In the genomic region with DNA sequence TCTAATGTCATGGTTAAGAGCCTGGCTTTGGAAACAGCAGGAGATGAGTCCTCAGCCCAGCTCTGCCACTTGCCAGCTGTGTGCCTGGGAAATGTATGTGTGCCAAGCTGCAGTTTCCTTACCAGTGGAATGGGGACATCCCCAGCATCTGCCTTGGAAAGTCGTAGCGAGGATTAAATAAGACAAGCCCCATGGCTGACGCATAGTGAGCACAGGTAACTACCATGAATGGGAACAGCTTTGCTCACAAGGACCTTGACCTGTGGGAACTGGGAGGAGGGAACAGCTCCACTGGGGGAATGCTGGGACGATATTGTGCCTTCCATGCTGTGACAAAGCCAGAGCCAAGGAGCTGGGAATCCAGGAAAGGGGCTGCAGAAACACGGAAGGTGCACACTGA, we compare ENCODE assay signal across 16 cellular contexts. TPM values are rescaled to one million over a fixed set of nuclear protein-coding genes. Genes with fewer than 3 reads are reported as not detected.
DNase-seq lines count a peak whose midpoint lies in the region; ATAC-seq lines count a peak whose summit lies in the region.
"Had no signal": no experiment of that assay in that cellular context is flagged by ENCODE, and none has a peak within 500 bp of the region (broad histone marks: within the 10 kb centered on the region; RNA-seq: fewer than 3 reads in every experiment).

No MANE protein-coding gene starts in this region.

- peaks cover 74% of the 10 kb centered on the region for H3K27me3 Mint-ChIP-seq in activated naive CD4-positive, alpha-beta T cell treated with anti-CD3 and anti-CD28 coated beads, Interleukin-2, amount 10 ng/mL, durations not matched to agents 7 days and 5 days
- peaks cover 25% of the 10 kb centered on the region for H3K27me3 Mint-ChIP-seq in activated naive CD4-positive, alpha-beta T cell treated with anti-CD3 and anti-CD28 coated beads for 36 hours (ENCODE audit: low read depth)
- peaks cover 54% of the 10 kb centered on the region for H3K27me3 Mint-ChIP-seq in activated CD4-positive, alpha-beta T cell treated with anti-CD3 and anti-CD28 coated beads, Interleukin-2, amount 10 ng/mL, durations not matched to agents 7 days and 5 days

- H3K9me3 Mint-ChIP-seq in activated naive CD4-positive, alpha-beta T cell treated with anti-CD3 and anti-CD28 coated beads, Interleukin-2, amount 10 ng/mL, durations not matched to agents 7 days and 5 days = no peaks in the 10 kb centered on the region
- H3K9me3 Mint-ChIP-seq in activated naive CD4-positive, alpha-beta T cell treated with anti-CD3 and anti-CD28 coated beads for 36 hours = no peaks in the 10 kb centered on the region
- no peaks in the 10 kb centered on the region for H3K9me3 Mint-ChIP-seq in activated CD4-positive, alpha-beta T cell treated with anti-CD3 and anti-CD28 coated beads, Interleukin-2, amount 10 ng/mL, durations not matched to agents 7 days and 5 days
- H3K9me3 Mint-ChIP-seq: GM23338 had no signal

- H3K36me3 Mint-ChIP-seq in activated naive CD4-positive, alpha-beta T cell treated with anti-CD3 and anti-CD28 coated beads, Interleukin-2, amount 10 ng/mL, durations not matched to agents 7 days and 5 days = no peaks in the 10 kb centered on the region
- no peaks in the 10 kb centered on the region for H3K36me3 Mint-ChIP-seq in activated naive CD4-positive, alpha-beta T cell treated with anti-CD3 and anti-CD28 coated beads for 36 hours (ENCODE audit: low read depth)
- H3K36me3 Mint-ChIP-seq in activated CD4-positive, alpha-beta T cell treated with anti-CD3 and anti-CD28 coated beads, Interleukin-2, amount 10 ng/mL, durations not matched to agents 7 days and 5 days (ENCODE audit: low read depth) = peaks cover 2% of the 10 kb centered on the region
- H3K36me3 Mint-ChIP-seq: CD4-positive, CD25-positive, alpha-beta regulatory T cell had no signal

- CTCF ChIA-PET in activated naive CD4-positive, alpha-beta T cell treated with anti-CD3 and anti-CD28 coated beads, Interleukin-2, amount 10 ng/mL, durations not matched to agents 7 days and 5 days (lab: Charles Lee) = interaction anchor here (1.6 to 1.7 kb wide), 2 partner anchors 9 to 16 kb away, joined by 5 to 7 read pairs; no protein-coding TSS in a partner anchor
- CTCF ChIA-PET in activated naive CD4-positive, alpha-beta T cell treated with anti-CD3 and anti-CD28 coated beads for 36 hours (lab: Charles Lee) = interaction anchor here (1.5 to 2.7 kb wide), 2 partner anchors 8 to 43 kb away, joined by 3 to 15 read pairs; no protein-coding TSS in a partner anchor
- CTCF ChIA-PET in activated CD4-positive, alpha-beta T cell treated with anti-CD3 and anti-CD28 coated beads, Interleukin-2, amount 10 ng/mL, durations not matched to agents 7 days and 5 days (lab: Charles Lee) = interaction anchor here (1.2 to 1.6 kb wide), 2 partner anchors 8 to 17 kb away, joined by 3 to 4 read pairs; no protein-coding TSS in a partner anchor

- POLR2A ChIA-PET in activated CD4-positive, alpha-beta T cell treated with anti-CD3 and anti-CD28 coated beads, Interleukin-2, amount 10 ng/mL, durations not matched to agents 7 days and 5 days (lab: Charles Lee) = no interaction called here

- peaks cover 3% of the 10 kb centered on the region for H3K4me1 Mint-ChIP-seq in activated naive CD4-positive, alpha-beta T cell treated with anti-CD3 and anti-CD28 coated beads, Interleukin-2, amount 10 ng/mL, durations not matched to agents 7 days and 5 days
- H3K4me1 Mint-ChIP-seq in activated naive CD4-positive, alpha-beta T cell treated with anti-CD3 and anti-CD28 coated beads for 36 hours (ENCODE audit: low read depth) = peaks cover 15% of the 10 kb centered on the region
- peaks cover 4% of the 10 kb centered on the region for H3K4me1 Mint-ChIP-seq in activated CD4-positive, alpha-beta T cell treated with anti-CD3 and anti-CD28 coated beads, Interleukin-2, amount 10 ng/mL, durations not matched to agents 7 days and 5 days

- intact Hi-C loops in left colon (cut with DNase I, micrococcal nuclease) = loop anchor here in 1 of 2 donors (10.0 kb wide), 1 partner anchor 255 kb away; no protein-coding TSS in a partner anchor
- intact Hi-C loops in activated naive CD4-positive, alpha-beta T cell treated with anti-CD3 and anti-CD28 coated beads for 36 hours (cut with micrococcal nuclease) = no loop called here

- H3K27ac Mint-ChIP-seq in activated naive CD4-positive, alpha-beta T cell treated with anti-CD3 and anti-CD28 coated beads, Interleukin-2, amount 10 ng/mL, durations not matched to agents 7 days and 5 days = no peak overlapping the region
- H3K27ac Mint-ChIP-seq in activated naive CD4-positive, alpha-beta T cell treated with anti-CD3 and anti-CD28 coated beads for 36 hours = no peak overlapping the region
- no peak overlapping the region for H3K27ac Mint-ChIP-seq in activated CD4-positive, alpha-beta T cell treated with anti-CD3 and anti-CD28 coated beads, Interleukin-2, amount 10 ng/mL, durations not matched to agents 7 days and 5 days
- H3K27ac Mint-ChIP-seq: CD4-positive, CD25-positive, alpha-beta regulatory T cell; GM23338 had no signal

- ATAC-seq in left colon = peak; percentile 72
- ATAC-seq: GM12878, GM23338 had no signal

- no peak overlapping the region for H3K4me3 Mint-ChIP-seq in activated naive CD4-positive, alpha-beta T cell treated with anti-CD3 and anti-CD28 coated beads, Interleukin-2, amount 10 ng/mL, durations not matched to agents 7 days and 5 days
- H3K4me3 Mint-ChIP-seq in activated naive CD4-positive, alpha-beta T cell treated with anti-CD3 and anti-CD28 coated beads for 36 hours = no peak overlapping the region
- H3K4me3 Mint-ChIP-seq in activated CD4-positive, alpha-beta T cell treated with anti-CD3 and anti-CD28 coated beads, Interleukin-2, amount 10 ng/mL, durations not matched to agents 7 days and 5 days = no peak overlapping the region
- H3K4me3 Mint-ChIP-seq: CD4-positive, CD25-positive, alpha-beta regulatory T cell; GM23338 had no signal

- DNase-seq in NCI-H2171 treated with DMSO at 0.1 percent for 48 hours (lab: John Stamatoyannopoulos, UW) (peak; percentile 37), NCI-H2171 (lab: John Stamatoyannopoulos, UW) (no peak), NCI-H526 treated with DMSO at 0.1 percent for 48 hours (lab: John Stamatoyannopoulos, UW) (peak; percentile 63), left colon (peak in 1 of 2 donors; percentile 54)
- no peak for DNase-seq in activated naive CD4-positive, alpha-beta T cell treated with anti-CD3 and anti-CD28 coated beads, Interleukin-2, amount 10 ng/mL, durations not matched to agents 7 days and 5 days
- no peak for DNase-seq in activated naive CD4-positive, alpha-beta T cell treated with anti-CD3 and anti-CD28 coated beads for 36 hours
- DNase-seq in activated CD4-positive, alpha-beta T cell treated with anti-CD3 and anti-CD28 coated beads, Interleukin-2, amount 10 ng/mL, durations not matched to agents 7 days and 5 days = no peak
- DNase-seq: ACHN; CD4-positive, CD25-positive, alpha-beta regulatory T cell; DMS79; H7; IMR-90 had no signal

RNA-seq across cellular contexts. Expression of gene DSCAML1, which starts 2.6 kb away (rescaled TPM):
- total RNA-seq in left colon = 1 to 10 TPM; 3.6 to 8.6 TPM
- under 1 TPM; 0.17 to 0.30 TPM for total RNA-seq in activated naive CD4-positive, alpha-beta T cell treated with anti-CD3 and anti-CD28 coated beads for 36 hours
- total RNA-seq in activated CD4-positive, alpha-beta T cell treated with anti-CD3 and anti-CD28 coated beads, Interleukin-2, amount 10 ng/mL, durations not matched to agents 7 days and 5 days = under 1 TPM; 0.02 to 0.25 TPM
- total RNA-seq: A172, G401, IMR-90 had no signal

RNA-seq across cellular contexts. Expression of gene FXYD2, which starts 24.9 kb away (rescaled TPM):
- 1 to 10 TPM in 1 of 2 donors, under 1 TPM in 1; 0.61 to 1.0 TPM for total RNA-seq in left colon
- total RNA-seq in activated naive CD4-positive, alpha-beta T cell treated with anti-CD3 and anti-CD28 coated beads for 36 hours = 1 to 10 TPM in 1 of 2 experiments, not detected in 1; 1.1 TPM
- 1 to 10 TPM in 1 of 2 experiments, under 1 TPM in 1; 0.97 to 1.3 TPM for total RNA-seq in activated CD4-positive, alpha-beta T cell treated with anti-CD3 and anti-CD28 coated beads, Interleukin-2, amount 10 ng/mL, durations not matched to agents 7 days and 5 days
- total RNA-seq: A172, G401, IMR-90 had no signal

Comparison
In these comparisons a context has a peak if more than half of its experiments do, and no peak if none do; other contexts are left out.
1. DNase-seq: peak in NCI-H2171 treated with DMSO at 0.1 percent for 48 hours (single experiment) and NCI-H526 treated with DMSO at 0.1 percent for 48 hours (single experiment); none in NCI-H2171 (single experiment), activated naive CD4-positive, alpha-beta T cell treated with anti-CD3 and anti-CD28 coated beads, Interleukin-2, amount 10 ng/mL, durations not matched to agents 7 days and 5 days (single experiment), activated naive CD4-positive, alpha-beta T cell treated with anti-CD3 and anti-CD28 coated beads for 36 hours (single experiment) and activated CD4-positive, alpha-beta T cell treated with anti-CD3 and anti-CD28 coated beads, Interleukin-2, amount 10 ng/mL, durations not matched to agents 7 days and 5 days (single experiment).